In the genomic region with DNA sequence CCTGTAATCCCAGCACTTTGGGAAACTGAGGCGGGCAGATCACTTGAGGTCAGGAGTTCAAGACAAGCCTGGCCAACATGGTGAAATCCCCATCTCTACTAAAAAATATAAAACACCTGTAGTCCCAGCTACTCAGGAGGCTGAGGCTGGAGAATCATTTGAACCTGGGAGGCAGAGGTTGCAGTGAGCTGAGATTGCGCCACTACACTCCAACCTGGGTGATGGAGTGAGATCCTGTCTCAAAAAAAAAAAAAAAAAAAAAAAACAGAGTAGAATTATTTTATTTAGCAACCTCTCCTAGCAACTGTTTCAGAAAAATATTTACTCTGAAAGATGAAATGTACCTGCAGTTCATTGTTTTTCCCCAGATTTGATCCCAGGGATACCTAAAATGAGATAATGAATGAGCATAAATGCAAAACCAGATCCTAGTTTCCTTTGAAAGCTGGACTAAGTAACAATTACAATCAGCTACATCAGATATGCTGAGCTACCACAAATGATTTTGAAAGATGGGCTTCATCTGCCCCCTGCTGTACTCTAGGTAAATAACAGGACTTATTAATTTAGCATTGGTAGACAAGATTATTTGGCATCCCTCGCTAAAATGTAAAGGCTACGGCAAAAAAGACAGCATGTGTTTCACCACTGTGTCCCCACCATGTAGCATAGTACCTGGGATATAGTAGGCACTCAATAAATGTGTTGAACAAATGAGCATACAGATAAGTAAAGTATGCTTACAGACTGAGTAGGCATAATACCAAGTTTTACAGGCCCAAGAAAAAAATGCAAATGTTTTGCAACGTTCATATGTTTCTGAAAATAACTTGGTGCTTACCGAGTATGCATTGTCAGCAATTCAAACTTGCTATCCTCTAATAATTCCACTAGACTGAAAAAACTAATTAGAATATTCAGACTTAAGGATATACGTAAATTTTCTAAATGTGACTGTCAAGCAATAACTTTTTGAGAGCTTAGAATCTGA, we compare ENCODE assay signal across 8 cellular contexts.
DNase-seq lines count a peak whose midpoint lies in the region; ATAC-seq, FAIRE-seq and TF ChIP-seq lines count a peak whose summit lies in the region.

No MANE protein-coding gene starts in this region.

- H3K9me3 ChIP-seq in WERI-Rb-1 (ENCODE audit: severe bottlenecking) (peaks cover 7% of the 10 kb centered on the region), parathyroid adenoma (ENCODE audit: control insufficient read depth, low read length) (no peaks in the 10 kb centered on the region)

- ATAC-seq in HG03175 (IDR thresholded peaks at IDR 0.05; ENCODE audit: unreplicated experiment): no peak

- no peaks in the 10 kb centered on the region for H3K4me1 ChIP-seq in parathyroid adenoma

- H3K27ac ChIP-seq in WERI-Rb-1 (no peak overlapping the region), parathyroid adenoma (no peak overlapping the region)

- H3K36me3 ChIP-seq in WERI-Rb-1 (no peaks in the 10 kb centered on the region), parathyroid adenoma (ENCODE audit: control insufficient read depth, insufficient read depth, low read length) (no peaks in the 10 kb centered on the region)

- no peaks in the 10 kb centered on the region for H3K79me2 ChIP-seq in parathyroid adenoma

- H2AFZ ChIP-seq in parathyroid adenoma: no peak overlapping the region

- H3K4me3 ChIP-seq in WERI-Rb-1 (ENCODE audit: low read depth, low read length) (no peak overlapping the region), parathyroid adenoma (ENCODE audit: low read depth, low read length) (no peak overlapping the region)

- peak; percentile 84 for FAIRE-seq in H54 (lab: Jason Lieb, UNC)

- DNase-seq in COLO668 (lab: John Stamatoyannopoulos, UW; ENCODE audit: unreplicated experiment) (peak; percentile 11), H54 (ENCODE audit: insufficient read length, low spot score) (peak; percentile 37), NCI-H2196 treated with DMSO at 0.1 percent for 48 hours (lab: John Stamatoyannopoulos, UW; ENCODE audit: unreplicated experiment) (peak; percentile 17), WERI-Rb-1 (peak; percentile 56), foreskin melanocyte (peak; percentile 64), occipital lobe (lab: John Stamatoyannopoulos, UW) (no peak)

- TF ChIP-seq CTCF in WERI-Rb-1 (IDR thresholded peaks at IDR 0.05; ENCODE audit: low read depth, low read length) (peak; percentile 44), parathyroid adenoma (IDR thresholded peaks at IDR 0.05) (peak; percentile 54)

- no peaks in the 10 kb centered on the region for H3K27me3 ChIP-seq in WERI-Rb-1 (ENCODE audit: insufficient read depth, low read depth, severe bottlenecking)
- H3K27me3 ChIP-seq in parathyroid adenoma (ENCODE audit: control insufficient read depth, insufficient read depth, low read length): no peaks in the 10 kb centered on the region

- H3K9ac ChIP-seq in parathyroid adenoma: no peak overlapping the region

- no peak for TF ChIP-seq POLR2A in H54 (IDR thresholded peaks at IDR 0.05; ENCODE audit: low read depth, low read length)

- H3K4me2 ChIP-seq in parathyroid adenoma (ENCODE audit: low read length): no peak overlapping the region
